ENCODE assay signal across 31 cellular contexts in genomic region chr4:26344901-26345300, GRCh38.
"Had no signal": no experiment of that assay in that cellular context is flagged by ENCODE, and none has a peak within 500 bp of the region (broad histone marks: within the 10 kb centered on the region; RNA-seq: fewer than 3 reads in every experiment).

No MANE protein-coding gene starts in this region.

- H3K27me3 Mint-ChIP-seq: activated CD4-positive, alpha-beta T cell treated with anti-CD3 and anti-CD28 coated beads, Interleukin-2, amount 10 ng/mL, durations not matched to agents 7 days and 5 days; activated CD8-positive, alpha-beta memory T cell treated with anti-CD3 and anti-CD28 coated beads, Interleukin-2, amount 10 ng/mL, durations not matched to agents 7 days and 5 days; activated CD8-positive, alpha-beta T cell treated with anti-CD3 and anti-CD28 coated beads for 36 hours; activated naive CD4-positive, alpha-beta T cell treated with anti-CD3 and anti-CD28 coated beads, Interleukin-2, amount 10 ng/mL, durations not matched to agents 7 days and 5 days; effector memory CD8-positive, alpha-beta T cell; natural killer cell treated with Interleukin-12 subunit alpha and Interleukin-12 subunit beta and Interleukin-15 and Interleukin-18, amount 100 ng/mL, for 72 hours; stimulated activated naive CD8-positive, alpha-beta T cell treated with anti-CD3 and anti-CD28 coated beads, Interleukin-15, amount 100 ng/mL, for 72 hours had no signal

- H3K36me3 Mint-ChIP-seq: natural killer cell treated with Interleukin-12 subunit alpha and Interleukin-12 subunit beta and Interleukin-15 and Interleukin-18, amount 100 ng/mL, for 72 hours had no signal

- DNase-seq: activated CD4-positive, alpha-beta T cell treated with anti-CD3 and anti-CD28 coated beads, Interleukin-2, amount 10 ng/mL, durations not matched to agents 7 days and 5 days; activated CD4-positive, CD25-positive, alpha-beta regulatory T cell treated with anti-CD3 and anti-CD28 coated beads, Interleukin-2, amount 50 U/mL, for 72 hours; activated CD8-positive, alpha-beta memory T cell treated with anti-CD3 and anti-CD28 coated beads, Interleukin-2, amount 10 ng/mL, durations not matched to agents 7 days and 5 days; activated CD8-positive, alpha-beta T cell treated with anti-CD3 and anti-CD28 coated beads for 36 hours; activated effector memory CD4-positive, alpha-beta T cell treated with anti-CD3 and anti-CD28 coated beads, Interleukin-2, amount 50 U/mL, for 16 hours; activated naive CD4-positive, alpha-beta T cell treated with anti-CD3 and anti-CD28 coated beads, Interleukin-2, amount 10 ng/mL, durations not matched to agents 7 days and 5 days; activated T-cell treated with anti-CD3 and anti-CD28 coated beads for 4 hours; aorta; effector memory CD8-positive, alpha-beta T cell; gastrocnemius medialis; hippocampal formation; kidney glomerular epithelial cell; left ventricle myocardium inferior; mammary epithelial cell; midbrain; pancreas; psoas muscle; right cardiac atrium; stimulated activated CD4-positive, alpha-beta T cell treated with anti-CD3 and anti-CD28 coated beads, Interleukin-1b, Interleukin-23, amount 100 ng/mL, for 48 hours; stimulated activated naive CD8-positive, alpha-beta T cell treated with anti-CD3 and anti-CD28 coated beads, Interleukin-15, amount 100 ng/mL, for 72 hours; transverse colon; uterus; WERI-Rb-1 had no signal

- H3K27me3 ChIP-seq: gastrocnemius medialis, neutrophil, pancreas, suprapubic skin, transverse colon, uterus had no signal

- ATAC-seq: activated CD8-positive, alpha-beta memory T cell treated with anti-CD3 and anti-CD28 coated beads, Interleukin-2, amount 10 ng/mL, durations not matched to agents 7 days and 5 days; activated CD8-positive, alpha-beta T cell treated with anti-CD3 and anti-CD28 coated beads for 36 hours; effector memory CD8-positive, alpha-beta T cell; esophagus mucosa; gastrocnemius medialis; natural killer cell treated with Interleukin-12 subunit alpha and Interleukin-12 subunit beta and Interleukin-15 and Interleukin-18, amount 100 ng/mL, for 72 hours; pancreas; psoas muscle; right cardiac atrium; stimulated activated effector memory CD8-positive, alpha-beta T cell treated with anti-CD3 and anti-CD28 coated beads, Interleukin-12 subunit alpha, Interleukin-12 subunit beta, amount 100 ng/mL, for 72 hours; stimulated activated naive CD8-positive, alpha-beta T cell treated with anti-CD3 and anti-CD28 coated beads, Interleukin-15, amount 100 ng/mL, for 72 hours had no signal

- H3K36me3 ChIP-seq: gastrocnemius medialis, left ventricle myocardium inferior, neutrophil, pancreas, suprapubic skin, transverse colon, uterus, WERI-Rb-1 had no signal

- H3K4me3 Mint-ChIP-seq: activated CD4-positive, alpha-beta T cell treated with anti-CD3 and anti-CD28 coated beads, Interleukin-2, amount 10 ng/mL, durations not matched to agents 7 days and 5 days; activated CD8-positive, alpha-beta memory T cell treated with anti-CD3 and anti-CD28 coated beads, Interleukin-2, amount 10 ng/mL, durations not matched to agents 7 days and 5 days; activated CD8-positive, alpha-beta T cell treated with anti-CD3 and anti-CD28 coated beads for 36 hours; activated naive CD4-positive, alpha-beta T cell treated with anti-CD3 and anti-CD28 coated beads, Interleukin-2, amount 10 ng/mL, durations not matched to agents 7 days and 5 days; brain; effector memory CD8-positive, alpha-beta T cell; natural killer cell treated with Interleukin-12 subunit alpha and Interleukin-12 subunit beta and Interleukin-15 and Interleukin-18, amount 100 ng/mL, for 72 hours; stimulated activated effector memory CD8-positive, alpha-beta T cell treated with anti-CD3 and anti-CD28 coated beads, Interleukin-12 subunit alpha, Interleukin-12 subunit beta, amount 100 ng/mL, for 72 hours; stimulated activated naive CD8-positive, alpha-beta T cell treated with anti-CD3 and anti-CD28 coated beads, Interleukin-15, amount 100 ng/mL, for 72 hours; T-helper 2 cell treated with Interferon-gamma antibody and Interleukin-4, amounts not matched to agents 5 μg/mL and 100 μg/mL, for 36 hours had no signal

- H3K9me3 ChIP-seq: gastrocnemius medialis, left ventricle myocardium inferior, neutrophil, pancreas, psoas muscle, suprapubic skin, transverse colon, uterus had no signal

- H3K4me3 ChIP-seq: pancreas, psoas muscle, skin epidermis, suprapubic skin, transverse colon, uterus had no signal

- H3K27ac Mint-ChIP-seq: activated CD4-positive, alpha-beta T cell treated with anti-CD3 and anti-CD28 coated beads, Interleukin-2, amount 10 ng/mL, durations not matched to agents 7 days and 5 days; activated CD8-positive, alpha-beta memory T cell treated with anti-CD3 and anti-CD28 coated beads, Interleukin-2, amount 10 ng/mL, durations not matched to agents 7 days and 5 days; activated CD8-positive, alpha-beta T cell treated with anti-CD3 and anti-CD28 coated beads for 36 hours; activated naive CD4-positive, alpha-beta T cell treated with anti-CD3 and anti-CD28 coated beads, Interleukin-2, amount 10 ng/mL, durations not matched to agents 7 days and 5 days; stimulated activated effector memory CD8-positive, alpha-beta T cell treated with anti-CD3 and anti-CD28 coated beads, Interleukin-12 subunit alpha, Interleukin-12 subunit beta, amount 100 ng/mL, for 72 hours; stimulated activated naive CD8-positive, alpha-beta T cell treated with anti-CD3 and anti-CD28 coated beads, Interleukin-15, amount 100 ng/mL, for 72 hours; T-helper 2 cell treated with Interferon-gamma antibody and Interleukin-4, amounts not matched to agents 5 μg/mL and 100 μg/mL, for 36 hours had no signal

- H3K27ac ChIP-seq: pancreas, psoas muscle, suprapubic skin, uterus, WERI-Rb-1 had no signal

- H3K9me3 Mint-ChIP-seq: activated CD4-positive, alpha-beta T cell treated with anti-CD3 and anti-CD28 coated beads, Interleukin-2, amount 10 ng/mL, durations not matched to agents 7 days and 5 days; activated CD8-positive, alpha-beta T cell treated with anti-CD3 and anti-CD28 coated beads for 36 hours; activated naive CD4-positive, alpha-beta T cell treated with anti-CD3 and anti-CD28 coated beads, Interleukin-2, amount 10 ng/mL, durations not matched to agents 7 days and 5 days; effector memory CD8-positive, alpha-beta T cell; natural killer cell treated with Interleukin-12 subunit alpha and Interleukin-12 subunit beta and Interleukin-15 and Interleukin-18, amount 100 ng/mL, for 72 hours; stimulated activated effector memory CD8-positive, alpha-beta T cell treated with anti-CD3 and anti-CD28 coated beads, Interleukin-12 subunit alpha, Interleukin-12 subunit beta, amount 100 ng/mL, for 72 hours; stimulated activated naive CD8-positive, alpha-beta T cell treated with anti-CD3 and anti-CD28 coated beads, Interleukin-15, amount 100 ng/mL, for 72 hours; T-helper 2 cell treated with Interferon-gamma antibody and Interleukin-4, amounts not matched to agents 5 μg/mL and 100 μg/mL, for 36 hours had no signal
